Comparison of ENCODE assay signal across 10 cellular contexts in the genomic region with DNA sequence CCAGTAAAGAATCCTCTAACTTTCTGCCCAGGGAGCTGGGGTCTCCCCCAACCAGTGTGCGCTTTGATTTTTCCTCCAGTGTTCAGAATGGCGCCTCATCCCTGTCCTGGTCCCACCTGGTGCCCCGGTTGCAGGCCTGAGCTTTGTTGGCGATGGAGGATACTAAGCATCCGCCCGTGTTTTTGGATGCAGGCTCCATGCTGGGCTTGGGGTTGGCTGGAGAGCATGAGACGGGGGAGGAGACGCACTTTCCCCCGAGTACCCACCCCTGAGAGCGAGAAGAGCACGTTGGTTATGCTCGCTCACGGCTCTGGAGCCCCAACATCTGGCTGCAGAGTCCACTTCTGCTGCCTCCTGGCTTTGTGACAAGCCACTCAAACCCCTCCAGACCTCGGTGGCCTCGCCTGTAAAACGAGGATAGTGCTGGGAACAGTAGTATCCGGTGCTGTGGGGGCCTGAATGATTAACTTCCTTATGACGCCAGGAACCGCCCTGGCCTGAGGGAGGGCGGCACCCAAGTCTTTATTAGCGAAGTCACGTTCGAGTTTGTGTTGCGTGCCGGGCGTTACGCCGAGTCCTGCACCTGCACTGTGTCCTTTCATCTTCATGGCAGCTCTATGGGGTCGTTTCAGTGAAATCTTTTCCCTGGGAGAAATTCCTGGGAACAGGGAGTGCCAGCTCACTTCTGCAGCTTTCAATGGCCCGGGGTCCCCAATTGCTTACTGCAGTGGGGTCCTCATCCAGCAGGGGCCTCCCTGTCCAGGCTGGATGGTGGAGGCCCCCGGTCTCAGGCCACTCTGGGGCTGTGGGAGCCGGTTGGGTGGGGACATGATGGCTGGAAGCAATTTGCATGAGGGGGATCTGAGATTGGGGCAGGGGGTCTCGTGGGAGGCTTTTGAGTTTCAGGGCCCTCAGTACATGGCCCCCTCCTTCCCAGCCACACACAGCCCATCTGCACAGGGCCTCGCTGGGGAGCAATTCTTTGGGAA. TPM values are rescaled to one million over a fixed set of nuclear protein-coding genes. Genes with fewer than 3 reads are reported as not detected.
A peak's percentile ranks its signal among the peaks of the same experiment; 100 is the strongest.
DNase-seq lines count a peak whose midpoint lies in the region; ATAC-seq and TF ChIP-seq lines count a peak whose summit lies in the region.
"Had no signal": no experiment of that assay in that cellular context is flagged by ENCODE, and none has a peak within 500 bp of the region (broad histone marks: within the 10 kb centered on the region; RNA-seq: fewer than 3 reads in every experiment).

No MANE protein-coding gene starts in this region.

- WGBS in right cardiac atrium = 31% methylated on average over 34 of the region's 34 CpGs
- 24 to 28% methylated on average over 34 of the region's 34 CpGs for WGBS in sigmoid colon, 2 donors
- WGBS in smooth muscle cell (ENCODE audit: low lambda C conversion rate) = 61% methylated on average over 33 of the region's 34 CpGs

- no peaks in the 10 kb centered on the region for H3K79me2 ChIP-seq in smooth muscle cell (ENCODE audit: low read depth)

- no peak overlapping the region for H3K4me2 ChIP-seq in smooth muscle cell

- H2AFZ ChIP-seq in smooth muscle cell (ENCODE audit: low read depth) = no peak overlapping the region

- H3K9me3 ChIP-seq in right cardiac atrium (ENCODE audit: control insufficient read depth, low read length) (no peaks in the 10 kb centered on the region), sigmoid colon (peaks cover 0 to 3% (median 0%) of the 10 kb centered on the region in 4 donors), smooth muscle cell (replicated peaks; ENCODE audit: low read depth) (no peaks in the 10 kb centered on the region)

- H3K4me1 ChIP-seq in right cardiac atrium (ENCODE audit: control insufficient read depth, insufficient read depth, low read length) = no peaks in the 10 kb centered on the region
- H3K4me1 ChIP-seq in sigmoid colon = peaks cover 2 to 29% (median 26%) of the 10 kb centered on the region in 4 donors
- no peaks in the 10 kb centered on the region for H3K4me1 ChIP-seq in smooth muscle cell (ENCODE audit: low read depth)

- peak in 1 of 2 donors; percentile 18 for TF ChIP-seq POLR2A in sigmoid colon (IDR thresholded peaks at IDR 0.05)

- ATAC-seq in right cardiac atrium (peak; percentile 73 to 93), HG02623 (IDR thresholded peaks at IDR 0.05; ENCODE audit: unreplicated experiment) (no peak)

- H3F3A ChIP-seq in smooth muscle cell (ENCODE audit: low read depth) = no peaks in the 10 kb centered on the region

- TF ChIP-seq CTCF in sigmoid colon (IDR thresholded peaks at IDR 0.05) = no peak
- no peak for TF ChIP-seq CTCF in smooth muscle cell (IDR thresholded peaks at IDR 0.05; ENCODE audit: borderline replicate concordance, insufficient read depth, poor library complexity, severe bottlenecking)

- H3K36me3 ChIP-seq in sigmoid colon (no peaks in the 10 kb centered on the region), smooth muscle cell (ENCODE audit: low read depth) (no peaks in the 10 kb centered on the region)

- H3K27me3 ChIP-seq in right cardiac atrium (ENCODE audit: control insufficient read depth, insufficient read depth) (no peaks in the 10 kb centered on the region), sigmoid colon (no peaks in the 10 kb centered on the region), smooth muscle cell (ENCODE audit: low read depth) (no peaks in the 10 kb centered on the region)

- intact Hi-C loops in right cardiac atrium (cut with DNase I) (no loop called here), sigmoid colon (cut with DNase I) (no loop called here)

- DNase-seq in HCEC 1CT = peak; percentile 21
- peak; percentile 60 for DNase-seq in UCSD-AML1 (lab: John Stamatoyannopoulos, UW; ENCODE audit: unreplicated experiment)
- DNase-seq in right cardiac atrium = peak; percentile 55 to 75 (median 61)
- DNase-seq in sigmoid colon = peak; percentile 93
- DNase-seq in NCI-H524 treated with DMSO at 0.1 percent for 48 hours (lab: John Stamatoyannopoulos, UW) = no peak
- DNase-seq in SW 1271 (lab: John Stamatoyannopoulos, UW) = no peak
- no peak for DNase-seq in smooth muscle cell (lab: John Stamatoyannopoulos, UW; ENCODE audit: unreplicated experiment)
- DNase-seq: GF-D8, SHP77 treated with DMSO at 0.1 percent for 48 hours had no signal

- H3K9ac ChIP-seq in smooth muscle cell (ENCODE audit: low read depth) = no peak overlapping the region

- H4K20me1 ChIP-seq in smooth muscle cell (ENCODE audit: low read depth) = no peaks in the 10 kb centered on the region

- peak; percentile 31 to 92 (median 64) for TF ChIP-seq EP300 in sigmoid colon (IDR thresholded peaks at IDR 0.05)

- H3K4me3 ChIP-seq in right cardiac atrium (ENCODE audit: low read length) = no peak overlapping the region
- peak overlapping the region in 2 of 4 donors; percentile 4 to 16 for H3K4me3 ChIP-seq in sigmoid colon
- no peak overlapping the region for H3K4me3 ChIP-seq in smooth muscle cell

- H3K27ac ChIP-seq in right cardiac atrium (ENCODE audit: low read length) (no peak overlapping the region), sigmoid colon (peak overlapping the region; percentile 65 to 88 (median 85)), smooth muscle cell (ENCODE audit: low read depth) (no peak overlapping the region)

RNA-seq across cellular contexts. Expression of a gene that starts 25.5 kb away (rescaled TPM):
- total RNA-seq in right cardiac atrium = not detected
- polyA plus RNA-seq in right cardiac atrium = not detected
- total RNA-seq in sigmoid colon = 1 to 10 TPM in 3 of 4 donors, not detected in 1; 1.9 to 2.2 (median 2.1) TPM
- polyA plus RNA-seq in sigmoid colon = not detected
- not detected in 2 replicates for total RNA-seq in smooth muscle cell
- 0.25 TPM in 1 of 2 replicates, not detected in the other for polyA plus RNA-seq in smooth muscle cell

RNA-seq across cellular contexts. Expression of a gene that starts 51.6 kb away (rescaled TPM):
- total RNA-seq in right cardiac atrium (10 to 100 TPM; 11.1 to 12.7 (median 11.9) TPM), sigmoid colon (10 to 100 TPM; 12.2 to 41.3 (median 30.4) TPM), smooth muscle cell (9.5 and 13.3 TPM in 2 replicates)
- polyA plus RNA-seq in right cardiac atrium (10.4 TPM), sigmoid colon (10 to 100 TPM in 1 of 3 donors, 1 to 10 TPM in 2; 5.4 to 15.7 (median 8.1) TPM), smooth muscle cell (12.1 and 13.2 TPM in 2 replicates)

RNA-seq across cellular contexts. Expression of a gene that starts 51.6 kb away (rescaled TPM):
- total RNA-seq in right cardiac atrium (10 to 100 TPM; 57.3 to 85.5 (median 80.0) TPM), sigmoid colon (10 to 100 TPM; 53.7 to 99.1 (median 67.5) TPM), smooth muscle cell (41.2 and 49.3 TPM in 2 replicates)
- polyA plus RNA-seq in right cardiac atrium (144 TPM), sigmoid colon (100 to 1,000 TPM; 107 to 134 (median 124) TPM), smooth muscle cell (110 and 116 TPM in 2 replicates)

RNA-seq across cellular contexts. Expression of a gene that starts 57.8 kb away (rescaled TPM):
- 10 to 100 TPM in 2 of 4 donors, 1 to 10 TPM in 2; 4.6 to 16.2 (median 9.3) TPM for total RNA-seq in right cardiac atrium
- 9.4 TPM for polyA plus RNA-seq in right cardiac atrium
- total RNA-seq in sigmoid colon = 100 to 1,000 TPM; 118 to 263 (median 138) TPM
- 10 to 100 TPM in 1 of 3 donors, 1 to 10 TPM in 2; 1.8 to 18.7 (median 4.2) TPM for polyA plus RNA-seq in sigmoid colon
- 6.7 and 6.8 TPM in 2 replicates for total RNA-seq in smooth muscle cell
- 17.2 and 20.1 TPM in 2 replicates for polyA plus RNA-seq in smooth muscle cell

Comparison
In these comparisons a context has a peak if more than half of its experiments do, and no peak if none do; other contexts are left out.
1. DNase-seq: peak in HCEC 1CT (single experiment), UCSD-AML1 (single experiment), right cardiac atrium (3 of 3) and sigmoid colon (single experiment); none in NCI-H524 treated with DMSO at 0.1 percent for 48 hours (single experiment), SW 1271 (0 of 2) and smooth muscle cell (single experiment).
2. H3K27ac ChIP-seq: peak in sigmoid colon (4 of 4); none in right cardiac atrium (single experiment) and smooth muscle cell (single experiment).